Comparison of ENCODE assay signal across 1 cellular context in genomic region chr6:52419809-52420667, GRCh38.
TF ChIP-seq lines count a peak whose summit lies in the region.

EFHC1 (plus strand) TSS chr6:52420342; CDS start chr6:52420411, 69 bp downstream.

TF ChIP-seq in K562, 482 proteins besides CTCF, POLR2A, EP300 and RAD21 (continued from another document and continues in another):
- TF ChIP-seq ZNF592 (IDR thresholded peaks at IDR 0.05) = no peak; the same call in 1 of the 2 replicates
- TF ChIP-seq ARID4B (CRISPR knock-in tag; IDR thresholded peaks at IDR 0.05) = peak; percentile 94
- TF ChIP-seq ZBTB40 (IDR thresholded peaks at IDR 0.05) = peak; percentile 67
- no peak for TF ChIP-seq ZBTB40 (CRISPR knock-in tag; IDR thresholded peaks at IDR 0.05)
- TF ChIP-seq NFYB (IDR thresholded peaks at IDR 0.05; ENCODE audit: extremely low read depth, insufficient read length) = no peak
- peak; percentile 92; the same call in 1 of the 2 replicates for TF ChIP-seq ZHX1 (conservative IDR thresholded peaks at IDR 0.05; ENCODE audit: low read length)
- peak; percentile 49 for TF ChIP-seq ATF7 (IDR thresholded peaks at IDR 0.05)
- no peak for TF ChIP-seq NR0B1 (IDR thresholded peaks at IDR 0.05; ENCODE audit: partially characterized antibody)
- TF ChIP-seq STAT6 (CRISPR knock-in tag; IDR thresholded peaks at IDR 0.05) = no peak
- TF ChIP-seq KDM1A (IDR thresholded peaks at IDR 0.05) = no peak; a peak in 1 of 4 replicates
- no peak for TF ChIP-seq ZNF668 (CRISPR knock-in tag; IDR thresholded peaks at IDR 0.05)
- TF ChIP-seq EP400 (IDR thresholded peaks at IDR 0.05) = peak; percentile 71
- TF ChIP-seq SMC3 (conservative IDR thresholded peaks at IDR 0.05; ENCODE audit: insufficient read depth, low read depth, low read length) = no peak
- no peak for TF ChIP-seq CLOCK (CRISPR knock-in tag; IDR thresholded peaks at IDR 0.05; ENCODE audit: borderline replicate concordance)
- TF ChIP-seq SETDB1 (IDR thresholded peaks at IDR 0.05; ENCODE audit: low read length) = peak; percentile 79
- no peak for TF ChIP-seq ERF (CRISPR knock-in tag; IDR thresholded peaks at IDR 0.05)
